Comparison of ENCODE assay signal across 8 cellular contexts in the genomic region with DNA sequence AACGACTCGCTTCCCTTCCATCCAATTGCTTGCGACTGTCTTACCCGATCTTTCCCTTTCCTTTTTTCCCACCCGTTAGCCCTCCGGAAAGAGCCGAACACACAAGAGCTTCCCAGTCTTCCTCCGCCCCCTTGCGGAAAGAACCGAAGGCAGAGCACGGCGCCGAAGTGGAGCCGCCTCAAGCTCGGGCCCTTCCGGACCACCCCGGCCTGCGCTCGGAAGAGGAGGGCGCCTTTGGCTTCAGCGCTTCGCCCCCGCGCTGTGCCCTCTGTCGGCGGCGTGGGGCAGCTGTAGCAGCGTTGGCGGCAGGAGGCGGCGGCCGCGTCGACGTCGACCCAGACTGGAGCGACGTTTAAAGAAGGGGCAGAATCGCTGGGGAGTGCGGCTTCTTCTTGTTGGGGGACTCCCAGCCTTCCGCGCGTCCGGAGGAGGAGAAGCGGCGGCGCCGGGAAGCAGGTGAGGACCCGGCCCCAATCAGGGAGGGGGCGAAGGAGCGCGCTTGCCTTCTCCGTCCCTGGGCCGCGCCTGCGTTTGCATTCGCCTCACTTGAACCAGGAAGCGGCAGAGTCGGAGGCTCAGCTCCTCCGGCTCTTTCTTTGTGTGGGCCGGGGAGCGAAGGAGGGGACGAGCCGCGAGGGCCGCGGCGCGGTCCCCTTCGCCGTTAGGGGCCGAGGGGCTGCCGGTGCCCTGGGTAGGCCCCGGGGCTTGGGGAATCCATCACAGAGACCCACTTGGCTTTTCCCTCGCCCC. TPM values are rescaled to one million over a fixed set of nuclear protein-coding genes. Genes with fewer than 3 reads are reported as not detected.
DNase-seq lines count a peak whose midpoint lies in the region; ATAC-seq and TF ChIP-seq lines count a peak whose summit lies in the region.

A gene with protein sequence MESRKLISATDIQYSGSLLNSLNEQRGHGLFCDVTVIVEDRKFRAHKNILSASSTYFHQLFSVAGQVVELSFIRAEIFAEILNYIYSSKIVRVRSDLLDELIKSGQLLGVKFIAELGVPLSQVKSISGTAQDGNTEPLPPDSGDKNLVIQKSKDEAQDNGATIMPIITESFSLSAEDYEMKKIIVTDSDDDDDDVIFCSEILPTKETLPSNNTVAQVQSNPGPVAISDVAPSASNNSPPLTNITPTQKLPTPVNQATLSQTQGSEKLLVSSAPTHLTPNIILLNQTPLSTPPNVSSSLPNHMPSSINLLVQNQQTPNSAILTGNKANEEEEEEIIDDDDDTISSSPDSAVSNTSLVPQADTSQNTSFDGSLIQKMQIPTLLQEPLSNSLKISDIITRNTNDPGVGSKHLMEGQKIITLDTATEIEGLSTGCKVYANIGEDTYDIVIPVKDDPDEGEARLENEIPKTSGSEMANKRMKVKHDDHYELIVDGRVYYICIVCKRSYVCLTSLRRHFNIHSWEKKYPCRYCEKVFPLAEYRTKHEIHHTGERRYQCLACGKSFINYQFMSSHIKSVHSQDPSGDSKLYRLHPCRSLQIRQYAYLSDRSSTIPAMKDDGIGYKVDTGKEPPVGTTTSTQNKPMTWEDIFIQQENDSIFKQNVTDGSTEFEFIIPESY (plus strand): TSS at position 291 of the 750 bp plus-strand sequence. CDS start 2,604 bp downstream, outside the sequence.

- no peaks in the 10 kb centered on the region for H3K36me3 ChIP-seq in mucosa of descending colon (ENCODE audit: low read depth)

- peak within 1 kb of the TSS; percentile 83 to 95 (median 93) for H3K27ac Mint-ChIP-seq in IgD-negative memory B cell

- no peaks in the 10 kb centered on the region for H3K36me3 Mint-ChIP-seq in IgD-negative memory B cell

- ATAC-seq in GM21529 (IDR thresholded peaks at IDR 0.05; ENCODE audit: unreplicated experiment), result peak; percentile 95
- ATAC-seq in mucosa of descending colon, result peak; percentile 99

- H3K4me1 Mint-ChIP-seq in IgD-negative memory B cell, result peaks cover 5 to 9% (median 6%) of the 10 kb centered on the region in 3 donors

- peak within 1 kb of the TSS; percentile 90 to 97 (median 94) for H3K4me3 Mint-ChIP-seq in IgD-negative memory B cell

- H3K9me3 Mint-ChIP-seq in IgD-negative memory B cell, result peaks cover 0 to 1% (median 0%) of the 10 kb centered on the region in 3 donors

- peak; percentile 90 for DNase-seq in DMS153 treated with DMSO at 0.1 percent for 48 hours (lab: John Stamatoyannopoulos, UW; ENCODE audit: unreplicated experiment)
- peak; percentile 96 for DNase-seq in OCI-M1 (lab: John Stamatoyannopoulos, UW)
- DNase-seq in activated T-cell treated with anti-CD3 and anti-CD28 coated beads for 4 hours, result peak; percentile 71
- DNase-seq in epithelial cell of esophagus (ENCODE audit: low read depth), result peak; percentile 92
- peak; percentile 90 to 91 (median 91) for DNase-seq in mucosa of descending colon
- peak; percentile 75 for DNase-seq in stimulated activated CD8-positive, alpha-beta memory T cell treated with anti-CD3 and anti-CD28 coated beads, Interleukin-4, amount 100 ng/mL, for 24 hours (ENCODE audit: low read depth)

- no peaks in the 10 kb centered on the region for H3K4me1 ChIP-seq in mucosa of descending colon (ENCODE audit: low read depth)

- intact Hi-C loops in mucosa of descending colon (cut with DNase I, micrococcal nuclease), result no loop called here

- TF ChIP-seq CTCF in epithelial cell of esophagus (IDR thresholded peaks at IDR 0.05; ENCODE audit: insufficient read depth, low read depth, low read length, missing control alignments) (peak; percentile 41), mucosa of descending colon (IDR thresholded peaks at IDR 0.05) (peak; percentile 63)

- H3K4me3 ChIP-seq in epithelial cell of esophagus (ENCODE audit: low read length), result peak within 1 kb of the TSS; percentile 75
- peak within 1 kb of the TSS; percentile 42 for H3K4me3 ChIP-seq in mucosa of descending colon

- no peaks in the 10 kb centered on the region for H3K9me3 ChIP-seq in mucosa of descending colon

- peaks cover 3% of the 10 kb centered on the region for H3K27me3 Mint-ChIP-seq in IgD-negative memory B cell

RNA-seq across cellular contexts. Expression of the gene that starts here (rescaled TPM):
- 11.5 TPM for polyA plus RNA-seq in IgD-negative memory B cell
- 10 to 100 TPM; 10.2 to 12.5 (median 12.0) TPM for total RNA-seq in mucosa of descending colon

Comparison
In these comparisons a context has a peak if more than half of its experiments do, and no peak if none do; other contexts are left out.
1. Peak in every context shown above with its lines: DNase-seq, ATAC-seq and H3K4me3 ChIP-seq.